In genomic region chr19:14979498-14980255, GRCh38 we compare ENCODE assay signal across 14 cellular contexts. TPM values are rescaled to one million over a fixed set of nuclear protein-coding genes. Genes with fewer than 3 reads are reported as not detected.
A peak's percentile ranks its signal among the peaks of the same experiment; 100 is the strongest.
DNase-seq lines count a peak whose midpoint lies in the region; ATAC-seq, FAIRE-seq and TF ChIP-seq lines count a peak whose summit lies in the region.
"Had no signal": no experiment of that assay in that cellular context is flagged by ENCODE, and none has a peak within 500 bp of the region (broad histone marks: within the 10 kb centered on the region; RNA-seq: fewer than 3 reads in every experiment).

Gene SLC1A6, minus strand, starts transcription at chr19:14979864. Its CDS starts 6,954 bp downstream, at chr19:14972910.

- no peaks in the 10 kb centered on the region for H3K36me3 Mint-ChIP-seq in neural progenitor cell
- H3K36me3 Mint-ChIP-seq: CD8-positive, alpha-beta memory T cell had no signal

- peak within 1 kb of the TSS; percentile 57 for H3K4ac ChIP-seq in H1 (replicated peaks; ENCODE audit: insufficient read length, low read depth, low read length)

- peak within 1 kb of the TSS; percentile 10 for H4K5ac ChIP-seq in H1 (ENCODE audit: insufficient read length, low read depth, low read length)

- H2BK15ac ChIP-seq in H1 (ENCODE audit: low read length), result peak within 1 kb of the TSS; percentile 92

- H3K18ac ChIP-seq in H1 (ENCODE audit: extremely low read depth, low read length), result no peak within 1 kb of the TSS; the same call in 1 of the 2 replicates

- H3K4me1 Mint-ChIP-seq in neural progenitor cell, result peaks cover 14% of the 10 kb centered on the region

- TF ChIP-seq CTCF in H1 (IDR thresholded peaks at IDR 0.05; ENCODE audit: control extremely low read depth in 1 of 3, insufficient read depth in 1 of 3, low read depth in 1 of 3, low read length in 3 of 3) (no peak), neural progenitor cell (IDR thresholded peaks at IDR 0.05) (no peak), esophagus squamous epithelium (IDR thresholded peaks at IDR 0.05) (no peak)

- H4K20me1 ChIP-seq in BLaER1 (no peaks in the 10 kb centered on the region), H1 (replicated peaks in 1 of 2; ENCODE audit: control insufficient read depth in 1 of 2, insufficient read depth in 2 of 2, low read length in 2 of 2) (peaks cover 0 to 6% of the 10 kb centered on the region in 2 experiments), neural progenitor cell (ENCODE audit: low read depth) (no peaks in the 10 kb centered on the region)

- no peaks in the 10 kb centered on the region for H3K9me3 Mint-ChIP-seq in neural progenitor cell

- peak within 1 kb of the TSS; percentile 52 for H3K14ac ChIP-seq in H1 (ENCODE audit: insufficient read length)

- TF ChIP-seq POLR2A in H1 (IDR thresholded peaks at IDR 0.05; ENCODE audit: control extremely low read depth in 1 of 2, low read depth in 2 of 2, low read length in 2 of 2) (no peak; a peak in 1 of 3 replicates), esophagus squamous epithelium (IDR thresholded peaks at IDR 0.05) (no peak), H54 (IDR thresholded peaks at IDR 0.05; ENCODE audit: low read depth, low read length) (no peak)

- peak within 1 kb of the TSS; percentile 74 for H4K91ac ChIP-seq in H1 (replicated peaks; ENCODE audit: insufficient read length, low read length)

- no peak within 1 kb of the TSS for H2BK120ac ChIP-seq in H1 (replicated peaks; ENCODE audit: low read depth, low read length)

- H3K4me2 ChIP-seq in BLaER1 (peak within 1 kb of the TSS; percentile 67), H1 (ENCODE audit: insufficient read depth in 1 of 2, low read depth in 2 of 2, low read length in 2 of 2) (peak within 1 kb of the TSS; percentile 82 to 93), neural progenitor cell (peak within 1 kb of the TSS; percentile 90)

- H2BK20ac ChIP-seq in H1 (ENCODE audit: low read length), result no peak within 1 kb of the TSS

- ATAC-seq in GM18520 (IDR thresholded peaks at IDR 0.05; ENCODE audit: unreplicated experiment) (no peak), GM21576 (IDR thresholded peaks at IDR 0.05; ENCODE audit: unreplicated experiment) (no peak)
- ATAC-seq: psoas muscle had no signal

- H3K4me1 ChIP-seq in BLaER1 (peaks cover 8% of the 10 kb centered on the region), HUES6 (ENCODE audit: control insufficient read depth, insufficient read depth, low read length) (no peaks in the 10 kb centered on the region), H1 (replicated peaks in 1 of 4; ENCODE audit: control insufficient read depth in 3 of 4, insufficient read depth in 4 of 4, low read length in 3 of 4) (peaks cover 0 to 7% (median 3%) of the 10 kb centered on the region in 4 experiments; a peak in 3 of 7 replicates), neural progenitor cell (no peaks in the 10 kb centered on the region), esophagus squamous epithelium (peaks cover 3 to 12% (median 8%) of the 10 kb centered on the region in 3 donors)
- H3K4me1 ChIP-seq: psoas muscle had no signal

- 0 out of 4 replicates have a peak, but pooled peaks of 1 of the 2 experiments have one; percentile 1 for TF ChIP-seq RAD21 in H1 (IDR thresholded peaks at IDR 0.05 in 1 of 2, conservative IDR thresholded peaks at IDR 0.05 in 1 of 2; ENCODE audit: low read depth in 2 of 2, low read length in 2 of 2)

- 17% methylated on average over 3 of the region's 78 CpGs; no CpG with 5 or more reads in 1 of the 2 experiments for WGBS in H1 (ENCODE audit: extremely low coverage in 1 of 2, insufficient coverage in 1 of 2, insufficient read length in 1 of 2, insufficient replicate concordance in 2 of 2, low coverage in 1 of 2, low lambda C conversion rate in 2 of 2, missing lambda C conversion rate in 1 of 2), 2 experiments
- WGBS in esophagus squamous epithelium, 2 donors, result no CpG with 5 or more reads among the region's 78 CpGs

- H3K4me3 Mint-ChIP-seq in neural progenitor cell, result peak within 1 kb of the TSS; percentile 90

- peak within 1 kb of the TSS; percentile 89; the same call in 1 of the 2 replicates for H2AFZ ChIP-seq in H1 (ENCODE audit: low read length)
- H2AFZ ChIP-seq in neural progenitor cell (replicated peaks), result peak within 1 kb of the TSS; percentile 92

- H3K27me3 ChIP-seq in BLaER1, result peaks cover 45% of the 10 kb centered on the region
- H3K27me3 ChIP-seq in HUES6 (ENCODE audit: control insufficient read depth, insufficient read depth, low read length), result peaks cover 65% of the 10 kb centered on the region
- H3K27me3 ChIP-seq in H1 (replicated peaks in 1 of 4; ENCODE audit: control insufficient read depth in 3 of 4, extremely low read depth in 1 of 4, insufficient read depth in 3 of 4, low read length in 3 of 4), result peaks cover 0 to 7% (median 0%) of the 10 kb centered on the region in 4 experiments; a peak in 3 of 7 replicates
- peaks cover 62% of the 10 kb centered on the region for H3K27me3 ChIP-seq in neural progenitor cell
- H3K27me3 ChIP-seq in esophagus squamous epithelium, result peaks cover 0 to 81% (median 7%) of the 10 kb centered on the region in 4 donors

- H3K4me3 ChIP-seq in BLaER1, result peak within 1 kb of the TSS; percentile 57
- peak within 1 kb of the TSS; percentile 72 for H3K4me3 ChIP-seq in HUES6 (ENCODE audit: low read depth, low read length)
- peak within 1 kb of the TSS; percentile 69 to 86 (median 76) for H3K4me3 ChIP-seq in H1 (ENCODE audit: extremely low read depth in 1 of 4, insufficient read depth in 2 of 4, low read depth in 3 of 4, low read length in 4 of 4)
- peak within 1 kb of the TSS; percentile 83 for H3K4me3 ChIP-seq in neural progenitor cell
- H3K4me3 ChIP-seq in esophagus squamous epithelium, result peak within 1 kb of the TSS in 2 of 4 donors; percentile 34 to 42
- H3K4me3 ChIP-seq: psoas muscle had no signal

- peak in 1 of 2 experiments; percentile 79 for DNase-seq in H1 (ENCODE audit: low read depth in 1 of 2, low spot score in 2 of 2)
- DNase-seq in neural progenitor cell (ENCODE audit: low spot score), result peak; percentile 89
- DNase-seq in esophagus squamous epithelium (lab: John Stamatoyannopoulos, UW), result no peak
- no peak for DNase-seq in H54 (ENCODE audit: insufficient read length, low spot score)
- DNase-seq: CD8-positive, alpha-beta memory T cell; psoas muscle had no signal

- POLR2A ChIA-PET in H1 (lab: Charles Lee; ENCODE audit: partially characterized antibody), result interaction anchor here (0.6 to 3.2 kb wide), 2 partner anchors 12 to 118 kb away, joined by 3 to 12 read pairs; no protein-coding TSS in a partner anchor

- no peak for TF ChIP-seq EP300 in H1 (IDR thresholded peaks at IDR 0.05; ENCODE audit: borderline replicate concordance in 1 of 2, low read depth in 2 of 2, low read length in 2 of 2)

- H3K9ac ChIP-seq in BLaER1, result no peak within 1 kb of the TSS
- H3K9ac ChIP-seq in HUES6 (ENCODE audit: low read length), result peak within 1 kb of the TSS; percentile 30
- H3K9ac ChIP-seq in H1 (replicated peaks in 1 of 4; ENCODE audit: extremely low read depth in 1 of 4, low read depth in 3 of 4, low read length in 3 of 4), result peak within 1 kb of the TSS; percentile 52 to 89 (median 67)
- H3K9ac ChIP-seq in neural progenitor cell, result peak within 1 kb of the TSS; percentile 44

- no peak within 1 kb of the TSS for H3K27ac Mint-ChIP-seq in neural progenitor cell

- H3K23me2 ChIP-seq in H1 (ENCODE audit: low read depth, low read length), result peaks cover 12% of the 10 kb centered on the region

- FAIRE-seq in H1 (lab: Jason Lieb, UNC) (no peak), H54 (lab: Jason Lieb, UNC) (no peak)
- FAIRE-seq: endometrium, GM12892, islet of Langerhans had no signal

- H3K23ac ChIP-seq in H1 (ENCODE audit: insufficient read length), result no peak within 1 kb of the TSS

- H3K79me1 ChIP-seq in H1 (ENCODE audit: low read depth, low read length), result no peaks in the 10 kb centered on the region

- peak within 1 kb of the TSS; percentile 80 for H4K8ac ChIP-seq in H1 (ENCODE audit: extremely low read depth, insufficient read depth, low read length)

- 0 out of 4 replicates have a peak, but pooled peaks cover 0 to 4% of the 10 kb centered on the region in 2 experiments for H3K79me2 ChIP-seq in H1 (ENCODE audit: control insufficient read depth in 1 of 2, insufficient read depth in 2 of 2, low read length in 2 of 2)
- no peaks in the 10 kb centered on the region for H3K79me2 ChIP-seq in neural progenitor cell (ENCODE audit: low read depth)

- no peaks in the 10 kb centered on the region for H3K36me3 ChIP-seq in BLaER1
- no peaks in the 10 kb centered on the region for H3K36me3 ChIP-seq in HUES6 (ENCODE audit: control insufficient read depth, insufficient read depth, low read length)
- H3K36me3 ChIP-seq in H1 (ENCODE audit: control insufficient read depth in 2 of 4, insufficient read depth in 4 of 4, low read length in 3 of 4), result no peaks in the 10 kb centered on the region
- H3K36me3 ChIP-seq in neural progenitor cell, result no peaks in the 10 kb centered on the region
- H3K36me3 ChIP-seq in esophagus squamous epithelium, result no peaks in the 10 kb centered on the region
- H3K36me3 ChIP-seq: vagina had no signal

- no peak within 1 kb of the TSS for H2AK5ac ChIP-seq in H1 (ENCODE audit: low read depth, low read length)

- H2BK12ac ChIP-seq in H1 (ENCODE audit: low read depth, low read length), result 0 out of 2 replicates have a peak within 1 kb of the TSS, but pooled peaks have one; percentile 2

- H3K27me3 Mint-ChIP-seq in neural progenitor cell (ENCODE audit: insufficient read depth, low read depth), result peaks cover 8% of the 10 kb centered on the region

- intact Hi-C loops in esophagus squamous epithelium (cut with DNase I), result no loop called here

- no peak within 1 kb of the TSS for H2BK5ac ChIP-seq in H1 (ENCODE audit: low read depth, low read length)

- H3K56ac ChIP-seq in H1 (replicated peaks; ENCODE audit: insufficient read length, low read depth, low read length), result peak within 1 kb of the TSS; percentile 77

- H3K9me3 ChIP-seq in BLaER1 (no peaks in the 10 kb centered on the region), HUES6 (ENCODE audit: control insufficient read depth, insufficient read depth, low read depth, low read length) (no peaks in the 10 kb centered on the region), H1 (ENCODE audit: insufficient read depth in 2 of 2, low read depth in 1 of 2, low read length in 1 of 2) (no peaks in the 10 kb centered on the region), neural progenitor cell (ENCODE audit: low read depth) (no peaks in the 10 kb centered on the region), esophagus squamous epithelium (no peaks in the 10 kb centered on the region)
- H3K9me3 ChIP-seq: psoas muscle, vagina had no signal

- H3K27ac ChIP-seq in BLaER1, result no peak within 1 kb of the TSS
- no peak within 1 kb of the TSS for H3K27ac ChIP-seq in HUES6 (ENCODE audit: low read depth, low read length)
- H3K27ac ChIP-seq in H1 (ENCODE audit: low read depth, low read length), result no peak within 1 kb of the TSS
- no peak within 1 kb of the TSS for H3K27ac ChIP-seq in neural progenitor cell
- H3K27ac ChIP-seq in esophagus squamous epithelium, result no peak within 1 kb of the TSS
- H3K27ac ChIP-seq: psoas muscle, vagina had no signal

- CTCF ChIA-PET in H1 (lab: Charles Lee; ENCODE audit: partially characterized antibody), result no interaction called here

- H3F3A ChIP-seq in neural progenitor cell (ENCODE audit: low read depth), result no peaks in the 10 kb centered on the region

RNA-seq across cellular contexts. Expression of gene SLC1A6, which starts in this region (rescaled TPM):
- total RNA-seq in H1 (2021; fragmentation: NEBNext Ultra II Directional; extraction: Animal tissue kit (Norgen Biotek cat#: 25700)), result 13.6 and 14.0 TPM in 2 replicates
- 17.7 and 26.6 TPM in 2 replicates for polyA plus RNA-seq in H1 (2011; rRNA removed)
- polyA plus RNA-seq in H1 (2011; cell fraction: cytosol; rRNA removed), result 18.7 TPM
- 20.6 TPM for polyA plus RNA-seq in H1 (2011; cell fraction: nucleus; rRNA removed)
- polyA plus RNA-seq in H1 (2012, experiment 1 of 2), result 9.2 to 14.3 TPM (median 11.9 TPM) in 4 replicates
- 9.9 TPM for polyA plus RNA-seq in H1 (2012, experiment 2 of 2)
- polyA plus RNA-seq in H1 (2013, experiment 1 of 2), result 6.5 TPM
- 5.9 TPM for polyA plus RNA-seq in H1 (2013, experiment 2 of 2)
- 16.5 and 17.6 TPM in 2 replicates for polyA minus RNA-seq in H1 (2011; rRNA and poly(A)+ RNA removed)
- polyA minus RNA-seq in H1 (2011; cell fraction: cytosol; rRNA and poly(A)+ RNA removed), result 11.4 TPM
- polyA minus RNA-seq in H1 (2011; cell fraction: nucleus; rRNA and poly(A)+ RNA removed), result 10.6 TPM
- total RNA-seq in neural progenitor cell (ENCODE audit: low replicate concordance) (15.0 and 21.5 TPM in 2 replicates), esophagus squamous epithelium (not detected)
- total RNA-seq: CD8-positive, alpha-beta memory T cell; psoas muscle; vagina had no signal
- polyA plus RNA-seq: CD8-positive, alpha-beta memory T cell; psoas muscle had no signal

Comparison
In these comparisons a context has a peak if more than half of its experiments do, and no peak if none do; other contexts are left out.
1. RNA of gene SLC1A6 (total RNA-seq): 15.0 to 21.5 TPM in neural progenitor cell and 13.6 to 14.0 TPM in H1; not detected in esophagus squamous epithelium; every median in the first group is over 10 times any median in the second.
2. Peak in every context shown above with its lines, with median percentiles within 50 percentile points of each other: H3K4me2 ChIP-seq.